8 cellular contexts compared by ENCODE assay signal in genomic region chr17:78013683-78014467, GRCh38. TPM values are rescaled to one million over a fixed set of nuclear protein-coding genes. Genes with fewer than 3 reads are reported as not detected.
DNase-seq lines count a peak whose midpoint lies in the region; ATAC-seq and TF ChIP-seq lines count a peak whose summit lies in the region.

No MANE protein-coding gene starts in this region.

- no peaks in the 10 kb centered on the region for H3K4me1 ChIP-seq in fibroblast of lung (ENCODE audit: control insufficient read depth, extremely low read depth, insufficient read depth, low read length)
- H3K4me1 ChIP-seq in upper lobe of right lung, result no peaks in the 10 kb centered on the region

- H3K4me2 ChIP-seq in fibroblast of lung (ENCODE audit: extremely low read depth, insufficient read depth, low read length) (no peak overlapping the region), neural cell (ENCODE audit: low read length) (no peak overlapping the region)

- peak; percentile 95 for TF ChIP-seq RAD21 in neural cell (conservative IDR thresholded peaks at IDR 0.05)

- H3K27me3 ChIP-seq in CD4-positive, alpha-beta T cell (ENCODE audit: control insufficient read depth, insufficient read depth, low read length), result no peaks in the 10 kb centered on the region
- H3K27me3 ChIP-seq in fibroblast of lung (ENCODE audit: control insufficient read depth, insufficient read depth, low read length) (no peaks in the 10 kb centered on the region), neural cell (ENCODE audit: insufficient read depth, low read depth, low read length) (no peaks in the 10 kb centered on the region), upper lobe of right lung (no peaks in the 10 kb centered on the region)

- intact Hi-C loops in CD4-positive, alpha-beta T cell (cut with DNase I, micrococcal nuclease), result loop anchor here (1.0 to 10.0 kb wide), 7 partner anchors 57 to 689 kb away; partner anchors contain the start of gene TNRC6C (in 1 of the 2)
- intact Hi-C loops in upper lobe of right lung (cut with DNase I), result no loop called here

- peak; percentile 75 for ATAC-seq in CD4-positive, alpha-beta T cell (ENCODE audit: poor library complexity)
- ATAC-seq in upper lobe of right lung, result peak; percentile 80
- no peak for ATAC-seq in GM18511 (IDR thresholded peaks at IDR 0.05; ENCODE audit: unreplicated experiment)

- peak overlapping the region; percentile 34 for H3K27ac Mint-ChIP-seq in CD4-positive, alpha-beta T cell

- H2AFZ ChIP-seq in fibroblast of lung (ENCODE audit: low read length) (no peak overlapping the region), neural cell (ENCODE audit: low read depth, low read length) (no peak overlapping the region)

- no peaks in the 10 kb centered on the region for H3F3A ChIP-seq in neural cell (ENCODE audit: insufficient read depth, low read length, poor library complexity, severe bottlenecking)

- no peaks in the 10 kb centered on the region for H3K79me2 ChIP-seq in fibroblast of lung (ENCODE audit: control insufficient read depth, insufficient read depth, low read length)
- no peaks in the 10 kb centered on the region for H3K79me2 ChIP-seq in neural cell (replicated peaks; ENCODE audit: insufficient read depth, low read length)

- POLR2A ChIA-PET in CD4-positive, alpha-beta T cell (lab: Charles Lee), result interaction anchor here (0.7 to 5.8 kb wide), 9 partner anchors 14 to 369 kb away, joined by 3 to 56 read pairs (median 4); partner anchors contain the start of gene TNRC6C

- H3K4me3 Mint-ChIP-seq in CD4-positive, alpha-beta T cell, result no peak overlapping the region

- no peaks in the 10 kb centered on the region for H3K27me3 Mint-ChIP-seq in CD4-positive, alpha-beta T cell

- H3K36me3 ChIP-seq in fibroblast of lung (ENCODE audit: control insufficient read depth, insufficient read depth, low read length) (no peaks in the 10 kb centered on the region), neural cell (ENCODE audit: insufficient read depth, low read length) (peaks cover 22% of the 10 kb centered on the region), upper lobe of right lung (peaks cover 28% of the 10 kb centered on the region)

- H3K9me3 ChIP-seq in CD4-positive, alpha-beta T cell (ENCODE audit: control insufficient read depth, low read length), result no peaks in the 10 kb centered on the region
- H3K9me3 ChIP-seq in fibroblast of lung (ENCODE audit: control insufficient read depth, insufficient read depth, low read depth, low read length), result no peaks in the 10 kb centered on the region
- no peaks in the 10 kb centered on the region for H3K9me3 ChIP-seq in neural cell (ENCODE audit: low read length)
- no peaks in the 10 kb centered on the region for H3K9me3 ChIP-seq in upper lobe of right lung

- H3K36me3 Mint-ChIP-seq in CD4-positive, alpha-beta T cell (ENCODE audit: low read depth), result peaks cover 50% of the 10 kb centered on the region

- CTCF ChIA-PET in CD4-positive, alpha-beta T cell (lab: Charles Lee), result interaction anchor here (0.7 to 2.4 kb wide), 12 partner anchors 10 to 471 kb away, joined by 3 to 13 read pairs (median 5); partner anchors contain the start of gene TNRC6C

- no peaks in the 10 kb centered on the region for H3K9me3 Mint-ChIP-seq in CD4-positive, alpha-beta T cell

- TF ChIP-seq EP300 in neural cell (conservative IDR thresholded peaks at IDR 0.05; ENCODE audit: poor library complexity, severe bottlenecking), result no peak

- no peaks in the 10 kb centered on the region for H4K20me1 ChIP-seq in fibroblast of lung (ENCODE audit: control insufficient read depth, extremely low read depth, insufficient read depth, low read length)
- no peaks in the 10 kb centered on the region for H4K20me1 ChIP-seq in neural cell (ENCODE audit: insufficient read depth)

- no peaks in the 10 kb centered on the region for H3K9me2 ChIP-seq in neural cell (ENCODE audit: insufficient read depth, low read length)

- DNase-seq in CD4-positive, alpha-beta T cell, result peak in 9 of 10 experiments; percentile 6 to 49 (median 37)
- DNase-seq in HFF-Myc (ENCODE audit: extremely low read depth, low read depth) (peak; percentile 49), NCI-H774 (lab: John Stamatoyannopoulos, UW) (peak; percentile 71), activated T-cell treated with anti-CD3 and anti-CD28 coated beads for 4 hours (peak; percentile 51), fibroblast of lung (ENCODE audit: low read depth in 2 of 2) (peak; percentile 58 to 86), upper lobe of right lung (no peak)

- no peak overlapping the region for H3K4me3 ChIP-seq in HFF-Myc (replicated peaks; ENCODE audit: low read depth, low read length)
- H3K4me3 ChIP-seq in fibroblast of lung (replicated peaks in 1 of 4; ENCODE audit: control extremely low read depth in 1 of 4, insufficient read depth in 1 of 4, low read depth in 3 of 4, low read length in 4 of 4), result no peak overlapping the region
- no peak overlapping the region for H3K4me3 ChIP-seq in neural cell (ENCODE audit: low read length)
- H3K4me3 ChIP-seq in upper lobe of right lung, result no peak overlapping the region

- H3K27ac ChIP-seq in CD4-positive, alpha-beta T cell (ENCODE audit: low read depth, low read length), result no peak overlapping the region
- H3K27ac ChIP-seq in fibroblast of lung (ENCODE audit: insufficient read depth, low read length), result no peak overlapping the region
- H3K27ac ChIP-seq in neural cell (ENCODE audit: low read length), result no peak overlapping the region
- H3K27ac ChIP-seq in upper lobe of right lung, result no peak overlapping the region

- no peak overlapping the region for H3K9ac ChIP-seq in fibroblast of lung (ENCODE audit: insufficient read depth, low read length)
- no peak overlapping the region for H3K9ac ChIP-seq in neural cell (ENCODE audit: low read length)

- TF ChIP-seq CTCF in CD4-positive, alpha-beta T cell (IDR thresholded peaks at IDR 0.05), result peak; percentile 88
- TF ChIP-seq CTCF in HFF-Myc (IDR thresholded peaks at IDR 0.05; ENCODE audit: low read depth, low read length, missing control alignments), result peak; percentile 75
- TF ChIP-seq CTCF in fibroblast of lung (conservative IDR thresholded peaks at IDR 0.05 in 1 of 2, IDR thresholded peaks at IDR 0.05 in 1 of 2; ENCODE audit: low read depth in 1 of 2, low read length in 2 of 2), result peak; percentile 82 to 95
- peak; percentile 94 for TF ChIP-seq CTCF in neural cell (IDR thresholded peaks at IDR 0.05; ENCODE audit: poor library complexity, severe bottlenecking)
- TF ChIP-seq CTCF in upper lobe of right lung (IDR thresholded peaks at IDR 0.05), result peak; percentile 79

- H3K4me1 Mint-ChIP-seq in CD4-positive, alpha-beta T cell (ENCODE audit: low read depth), result peaks cover 47% of the 10 kb centered on the region

TF ChIP-seq in neural cell, 6 proteins besides CTCF, POLR2A, EP300 and RAD21:
- TF ChIP-seq EZH2 (IDR thresholded peaks at IDR 0.05; ENCODE audit: borderline replicate concordance, insufficient read depth, low read length, poor library complexity, severe bottlenecking) (no peak), POLR2AphosphoS5 (IDR thresholded peaks at IDR 0.05) (no peak), TAF1 (IDR thresholded peaks at IDR 0.05; ENCODE audit: low read depth) (no peak), SMC3 (conservative IDR thresholded peaks at IDR 0.05; ENCODE audit: poor library complexity) (peak; percentile 95), MXI1 (conservative IDR thresholded peaks at IDR 0.05; ENCODE audit: poor library complexity, severe bottlenecking) (no peak), REST (IDR thresholded peaks at IDR 0.05; ENCODE audit: borderline replicate concordance) (no peak)

RNA-seq across cellular contexts. Expression of gene TNRC6C, which starts 55.4 kb away (rescaled TPM):
- 10 to 100 TPM; 50.7 to 57.3 TPM for total RNA-seq in CD4-positive, alpha-beta T cell
- total RNA-seq in fibroblast of lung, result 3.1 and 4.6 TPM in 2 replicates
- polyA plus RNA-seq in fibroblast of lung, result 2.1 and 3.9 TPM in 2 replicates
- 3.4 and 3.7 TPM in 2 replicates for polyA plus RNA-seq in fibroblast of lung (2012)
- 5.9 and 20.0 TPM in 2 replicates for polyA minus RNA-seq in fibroblast of lung (ENCODE audit: low replicate concordance)
- 15.4 and 17.2 TPM in 2 replicates for polyA plus RNA-seq in neural cell
- 71.6 and 75.0 TPM in 2 replicates for polyA minus RNA-seq in neural cell
- total RNA-seq in upper lobe of right lung, result 21.7 TPM
